In genomic region chr11:46527586-46527985, GRCh38 we compare ENCODE assay signal across 17 cellular contexts.
"Had no signal": no experiment of that assay in that cellular context is flagged by ENCODE, and none has a peak within 500 bp of the region (broad histone marks: within the 10 kb centered on the region; RNA-seq: fewer than 3 reads in every experiment).

No MANE protein-coding gene starts in this region.

- DNase-seq: activated CD4-positive, alpha-beta T cell treated with anti-CD3 and anti-CD28 coated beads, Interleukin-2, amount 10 ng/mL, durations not matched to agents 7 days and 5 days; activated CD8-positive, alpha-beta memory T cell treated with anti-CD3 and anti-CD28 coated beads for 24 hours; activated naive CD4-positive, alpha-beta T cell treated with anti-CD3 and anti-CD28 coated beads for 36 hours; activated naive CD8-positive, alpha-beta T cell treated with anti-CD3 and anti-CD28 coated beads, Interleukin-2, amount 50 U/mL, for 24 hours; dorsolateral prefrontal cortex; heart right ventricle; lower lobe of right lung; midbrain; naive thymus-derived CD4-positive, alpha-beta T cell; pancreas; sigmoid colon; stimulated activated CD4-positive, alpha-beta T cell treated with anti-CD3 and anti-CD28 coated beads, Interleukin-1b, Interleukin-23, amount 100 ng/mL, for 48 hours; stomach; T-helper 17 cell had no signal

- H3K27me3 Mint-ChIP-seq: activated CD4-positive, alpha-beta T cell treated with anti-CD3 and anti-CD28 coated beads, Interleukin-2, amount 10 ng/mL, durations not matched to agents 7 days and 5 days; activated naive CD8-positive, alpha-beta T cell treated with anti-CD3 and anti-CD28 coated beads, Interleukin-2, amount 50 U/mL, for 24 hours; naive thymus-derived CD4-positive, alpha-beta T cell; T-helper 17 cell had no signal

- H3K36me3 ChIP-seq: ascending aorta, gastroesophageal sphincter, heart right ventricle, lower lobe of right lung, pancreas, sigmoid colon, thoracic aorta had no signal

- H3K4me3 Mint-ChIP-seq: activated CD4-positive, alpha-beta T cell treated with anti-CD3 and anti-CD28 coated beads, Interleukin-2, amount 10 ng/mL, durations not matched to agents 7 days and 5 days; activated naive CD4-positive, alpha-beta T cell treated with anti-CD3 and anti-CD28 coated beads for 36 hours had no signal

- H3K27ac ChIP-seq: ascending aorta, gastroesophageal sphincter, heart right ventricle, lower lobe of right lung, pancreas, sigmoid colon, stomach, thoracic aorta had no signal

- H3K27ac Mint-ChIP-seq: activated CD4-positive, alpha-beta T cell treated with anti-CD3 and anti-CD28 coated beads, Interleukin-2, amount 10 ng/mL, durations not matched to agents 7 days and 5 days; activated naive CD4-positive, alpha-beta T cell treated with anti-CD3 and anti-CD28 coated beads for 36 hours; activated naive CD8-positive, alpha-beta T cell treated with anti-CD3 and anti-CD28 coated beads, Interleukin-2, amount 50 U/mL, for 24 hours; naive thymus-derived CD4-positive, alpha-beta T cell; T-helper 17 cell had no signal

- ATAC-seq: activated naive CD8-positive, alpha-beta T cell treated with anti-CD3 and anti-CD28 coated beads, Interleukin-2, amount 50 U/mL, for 24 hours; gastroesophageal sphincter; heart right ventricle; lower lobe of right lung; naive thymus-derived CD4-positive, alpha-beta T cell; pancreas; T-helper 17 cell had no signal

- H3K27me3 ChIP-seq: ascending aorta, dorsolateral prefrontal cortex, gastroesophageal sphincter, heart right ventricle, pancreas, sigmoid colon, stomach had no signal

- H3K9me3 Mint-ChIP-seq: activated CD4-positive, alpha-beta T cell treated with anti-CD3 and anti-CD28 coated beads, Interleukin-2, amount 10 ng/mL, durations not matched to agents 7 days and 5 days; activated naive CD8-positive, alpha-beta T cell treated with anti-CD3 and anti-CD28 coated beads, Interleukin-2, amount 50 U/mL, for 24 hours had no signal

- H3K4me1 ChIP-seq: ascending aorta had no signal

- H3K4me3 ChIP-seq: ascending aorta, dorsolateral prefrontal cortex, gastroesophageal sphincter, heart right ventricle, lower lobe of right lung, pancreas, sigmoid colon, stomach, thoracic aorta had no signal

- H3K9me3 ChIP-seq: ascending aorta, pancreas, thoracic aorta had no signal
